In genomic region chr22:37065961-37066360, GRCh38 we compare ENCODE assay signal across 32 cellular contexts. TPM values are rescaled to one million over a fixed set of nuclear protein-coding genes. Genes with fewer than 3 reads are reported as not detected.
"Had no signal": no experiment of that assay in that cellular context is flagged by ENCODE, and none has a peak within 500 bp of the region (broad histone marks: within the 10 kb centered on the region; RNA-seq: fewer than 3 reads in every experiment).

No MANE protein-coding gene starts in this region.

- H3K4me1 ChIP-seq: body of pancreas, foreskin keratinocyte, gastrocnemius medialis had no signal

- FAIRE-seq: colon had no signal

- H3K9me3 ChIP-seq: adrenal gland, body of pancreas, esophagus muscularis mucosa, gastrocnemius medialis had no signal

- DNase-seq: activated CD4-positive, alpha-beta memory T cell treated with anti-CD3 and anti-CD28 coated beads, Interleukin-2, amount 10 ng/mL, durations not matched to agents 7 days and 5 days; activated CD4-positive, alpha-beta T cell treated with anti-CD3 and anti-CD28 coated beads for 36 hours; activated CD4-positive, alpha-beta T cell treated with anti-CD3 and anti-CD28 coated beads, Interleukin-2, amount 10 ng/mL, durations not matched to agents 7 days and 5 days; activated CD4-positive, alpha-beta T cell treated with anti-CD3 and anti-CD28 coated beads, Interleukin-2, amount 50 U/mL, for 4 hours; activated CD4-positive, CD25-positive, alpha-beta regulatory T cell; activated CD4-positive, CD25-positive, alpha-beta regulatory T cell treated with anti-CD3 and anti-CD28 coated beads, Interleukin-2, amount 50 U/mL, for 72 hours; activated CD8-positive, alpha-beta memory T cell treated with anti-CD3 and anti-CD28 coated beads, Interleukin-2, amount 50 U/mL, for 48 hours; activated effector memory CD4-positive, alpha-beta T cell treated with Interleukin-2 at 50 U/mL for 16 hours; activated gamma-delta T cell treated with Interleukin-2 at 50 U/mL for 16 hours; activated naive CD4-positive, alpha-beta T cell treated with anti-CD3 and anti-CD28 coated beads for 36 hours; activated naive CD8-positive, alpha-beta T cell treated with anti-CD3 and anti-CD28 coated beads for 36 hours; activated naive CD8-positive, alpha-beta T cell treated with anti-CD3 and anti-CD28 coated beads, Interleukin-2, amount 50 U/mL, for 24 hours; activated T-cell treated with anti-CD3 and anti-CD28 coated beads for 4 hours; activated T-cell treated with anti-CD3 and anti-CD28 coated beads, Interleukin-2, amount 50 U/mL, for 24 hours; activated T-cell treated with anti-CD3 and anti-CD28 coated beads, Interleukin-2, amount 50 U/mL, for 72 hours; adrenal gland; amygdala; aorta; body of pancreas; caudate nucleus; cortex of kidney; dermis blood vessel endothelial cell; effector CD4-positive, alpha-beta T cell; effector memory CD8-positive, alpha-beta T cell; erythroblast; foreskin keratinocyte; gastrocnemius medialis; glutamatergic neuron; T-helper 2 cell had no signal

- H3K27ac ChIP-seq: adrenal gland, body of pancreas, esophagus muscularis mucosa, foreskin keratinocyte, gastrocnemius medialis had no signal

- ATAC-seq: activated CD4-positive, alpha-beta T cell treated with anti-CD3 and anti-CD28 coated beads for 36 hours; activated naive CD8-positive, alpha-beta T cell treated with anti-CD3 and anti-CD28 coated beads, Interleukin-2, amount 50 U/mL, for 24 hours; activated T-cell treated with anti-CD3 and anti-CD28 coated beads, Interleukin-2, amount 50 U/mL, for 72 hours; body of pancreas; effector memory CD8-positive, alpha-beta T cell; foreskin keratinocyte; gastrocnemius medialis had no signal

- H3K4me3 ChIP-seq: adrenal gland, body of pancreas, esophagus muscularis mucosa, gastrocnemius medialis had no signal

- H3K36me3 ChIP-seq: adrenal gland, gastrocnemius medialis had no signal

RNA-seq across cellular contexts. Expression of gene TMPRSS6, which starts 43.6 kb away (rescaled TPM):
- total RNA-seq: aorta, chondrocyte, dermis blood vessel endothelial cell, esophagus muscularis mucosa, foreskin keratinocyte had no signal
- polyA plus RNA-seq: aorta, foreskin keratinocyte had no signal
